ENCODE assay signal across 1 cellular context in genomic region chr7:94655884-94656657, GRCh38.
A peak's percentile ranks its signal among the peaks of the same experiment; 100 is the strongest.
TF ChIP-seq lines count a peak whose summit lies in the region.

SGCE (minus strand) TSS chr7:94656133; CDS start chr7:94656098, 35 bp downstream.

TF ChIP-seq in HEK293, 187 proteins besides CTCF, POLR2A, EP300 and RAD21 (continued from another document):
- TF ChIP-seq ZNF654 (tag by site-specific recombination; IDR thresholded peaks at IDR 0.05; ENCODE audit: low read depth) (peak; percentile 20; the same call in 1 of the 2 replicates), ZNF391 (tag by site-specific recombination; IDR thresholded peaks at IDR 0.05; ENCODE audit: borderline replicate concordance, low read depth) (peak; percentile 40; the same call in 1 of the 2 replicates), ZBTB8A (tag by site-specific recombination; IDR thresholded peaks at IDR 0.05) (peak; percentile 93), ZNF394 (tag by site-specific recombination; IDR thresholded peaks at IDR 0.05; ENCODE audit: borderline replicate concordance) (peak; percentile 13; the same call in 1 of the 2 replicates), ZNF114 (tag by site-specific recombination; IDR thresholded peaks at IDR 0.05) (no peak), ZNF707 (tag by site-specific recombination; IDR thresholded peaks at IDR 0.05) (no peak), ZNF311 (tag by site-specific recombination; IDR thresholded peaks at IDR 0.05; ENCODE audit: borderline replicate concordance) (no peak), HOXD13 (CRISPR knock-in tag; IDR thresholded peaks at IDR 0.05; ENCODE audit: borderline replicate concordance) (no peak), BCL6B (tag by site-specific recombination; IDR thresholded peaks at IDR 0.05) (no peak), ZNF488 (tag by site-specific recombination; IDR thresholded peaks at IDR 0.05) (no peak), ZNF629 (tag by site-specific recombination; IDR thresholded peaks at IDR 0.05) (peak; percentile 48), ZNF830 (tag by site-specific recombination; IDR thresholded peaks at IDR 0.05; ENCODE audit: low read depth) (no peak), ZSCAN16 (tag by site-specific recombination; IDR thresholded peaks at IDR 0.05) (no peak), ZNF433 (tag by site-specific recombination; IDR thresholded peaks at IDR 0.05; ENCODE audit: low read depth) (no peak), ZNF362 (tag by site-specific recombination; IDR thresholded peaks at IDR 0.05) (no peak), ZNF157 (tag by site-specific recombination; IDR thresholded peaks at IDR 0.05) (no peak), ZNF596 (tag by site-specific recombination; IDR thresholded peaks at IDR 0.05) (no peak), ZNF324 (tag by site-specific recombination; IDR thresholded peaks at IDR 0.05) (0 out of 2 replicates have a peak, but pooled peaks have one; percentile 57), ATF2 (tag by site-specific recombination; IDR thresholded peaks at IDR 0.05; ENCODE audit: low read depth) (no peak), SP3 (tag by site-specific recombination; IDR thresholded peaks at IDR 0.05) (no peak; the same call in 1 of the 2 replicates), ZNF174 (tag by site-specific recombination; IDR thresholded peaks at IDR 0.05) (no peak), ZNF169 (tag by site-specific recombination; IDR thresholded peaks at IDR 0.05) (no peak), ZNF398 (tag by site-specific recombination; IDR thresholded peaks at IDR 0.05) (peak; percentile 90), ZNF670 (tag by site-specific recombination; IDR thresholded peaks at IDR 0.05; ENCODE audit: low read depth) (no peak; the same call in 1 of the 2 replicates), ZNF660 (tag by site-specific recombination; IDR thresholded peaks at IDR 0.05) (no peak; the same call in 1 of the 2 replicates), ZNF175 (tag by site-specific recombination; IDR thresholded peaks at IDR 0.05) (no peak), ZNF626 (tag by site-specific recombination; IDR thresholded peaks at IDR 0.05) (no peak), OVOL3 (tag by site-specific recombination; IDR thresholded peaks at IDR 0.05) (peak; percentile 63; the same call in 1 of the 2 replicates), PRDM1 (tag by site-specific recombination; IDR thresholded peaks at IDR 0.05) (no peak), MZF1 (tag by site-specific recombination; IDR thresholded peaks at IDR 0.05; ENCODE audit: borderline replicate concordance) (peak; percentile 14; the same call in 1 of the 2 replicates), SALL2 (tag by site-specific recombination; IDR thresholded peaks at IDR 0.05; ENCODE audit: borderline replicate concordance) (no peak), ZNF416 (tag by site-specific recombination; IDR thresholded peaks at IDR 0.05) (no peak), ZNF692 (tag by site-specific recombination; IDR thresholded peaks at IDR 0.05) (peak; percentile 45; the same call in 1 of the 2 replicates), ZNF10 (tag by site-specific recombination; IDR thresholded peaks at IDR 0.05) (peak; percentile 47; the same call in 1 of the 2 replicates), EGR2 (tag by site-specific recombination; IDR thresholded peaks at IDR 0.05; ENCODE audit: low read depth) (no peak), ZNF140 (tag by site-specific recombination; IDR thresholded peaks at IDR 0.05) (no peak), AEBP2 (tag by site-specific recombination; IDR thresholded peaks at IDR 0.05; ENCODE audit: borderline replicate concordance) (no peak), ZNF785 (tag by site-specific recombination; IDR thresholded peaks at IDR 0.05) (peak; percentile 67; the same call in 1 of the 2 replicates), ZNF221 (tag by site-specific recombination; IDR thresholded peaks at IDR 0.05; ENCODE audit: borderline replicate concordance) (no peak), ZNF274 (IDR thresholded peaks at IDR 0.05; ENCODE audit: low read length) (no peak), ZNF274 (tag by site-specific recombination; IDR thresholded peaks at IDR 0.05; ENCODE audit: borderline replicate concordance) (no peak), ZFP37 (tag by site-specific recombination; IDR thresholded peaks at IDR 0.05) (no peak), ZNF248 (tag by site-specific recombination; IDR thresholded peaks at IDR 0.05) (no peak), PBX3 (CRISPR knock-in tag; IDR thresholded peaks at IDR 0.05) (no peak), SP7 (tag by site-specific recombination; IDR thresholded peaks at IDR 0.05) (peak; percentile 70), PATZ1 (tag by site-specific recombination; IDR thresholded peaks at IDR 0.05) (peak; percentile 87), SCRT2 (tag by site-specific recombination; IDR thresholded peaks at IDR 0.05) (peak; percentile 71), ZNF37A (tag by site-specific recombination; IDR thresholded peaks at IDR 0.05) (no peak), GLI2 (tag by site-specific recombination; IDR thresholded peaks at IDR 0.05; ENCODE audit: borderline replicate concordance, low read depth) (no peak), MEIS1 (CRISPR knock-in tag; IDR thresholded peaks at IDR 0.05; ENCODE audit: borderline replicate concordance) (no peak), ZBTB17 (tag by site-specific recombination; IDR thresholded peaks at IDR 0.05) (peak; percentile 55), ZNF341 (tag by site-specific recombination; IDR thresholded peaks at IDR 0.05; ENCODE audit: low read depth) (peak; percentile 45; the same call in 1 of the 2 replicates), GLI4 (tag by site-specific recombination; IDR thresholded peaks at IDR 0.05) (no peak), IKZF3 (tag by site-specific recombination; IDR thresholded peaks at IDR 0.05) (no peak), REPIN1 (tag by site-specific recombination; IDR thresholded peaks at IDR 0.05; ENCODE audit: low read depth) (peak; percentile 75; the same call in 1 of the 2 replicates)
